In the genomic region with DNA sequence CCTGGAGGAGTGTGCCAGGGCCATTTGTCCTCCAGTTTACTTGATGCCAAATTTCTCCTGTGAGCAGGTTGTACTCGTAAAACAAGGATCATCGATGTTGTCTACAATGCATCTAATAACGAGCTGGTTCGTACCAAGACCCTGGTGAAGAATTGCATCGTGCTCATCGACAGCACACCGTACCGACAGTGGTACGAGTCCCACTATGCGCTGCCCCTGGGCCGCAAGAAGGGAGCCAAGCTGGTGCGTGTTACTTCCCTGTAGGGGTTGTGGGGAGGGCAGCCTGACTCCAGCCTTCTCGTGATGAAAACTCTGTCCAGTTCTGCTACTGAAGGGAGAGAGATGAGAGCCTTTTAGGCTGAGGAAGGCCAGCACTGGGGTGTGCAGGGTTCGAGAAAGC, we compare ENCODE assay signal across 12 cellular contexts. TPM values are rescaled to one million over a fixed set of nuclear protein-coding genes. Genes with fewer than 3 reads are reported as not detected.
DNase-seq lines count a peak whose midpoint lies in the region; ATAC-seq and TF ChIP-seq lines count a peak whose summit lies in the region.
"Had no signal": no experiment of that assay in that cellular context is flagged by ENCODE, and none has a peak within 500 bp of the region (broad histone marks: within the 10 kb centered on the region; RNA-seq: fewer than 3 reads in every experiment).

No MANE protein-coding gene starts in this region.

- H3K27me3 Mint-ChIP-seq in activated T-cell treated with anti-CD3 and anti-CD28 coated beads, Interleukin-2, amount 50 U/mL, for 4 hours (ENCODE audit: low read depth): no peaks in the 10 kb centered on the region
- no peaks in the 10 kb centered on the region for H3K27me3 Mint-ChIP-seq in T-cell

- H3K9ac ChIP-seq in skeletal muscle satellite cell (ENCODE audit: low read depth, low read length): peak overlapping the region; percentile 95

- CTCF ChIA-PET in T-cell (lab: Charles Lee): interaction anchor here in 1 of 2 donors (0.5 to 0.6 kb wide), 2 partner anchors 10 to 45 kb away, joined by 3 to 8 read pairs; no protein-coding TSS in a partner anchor

- H3K9me3 ChIP-seq in skeletal muscle satellite cell (replicated peaks; ENCODE audit: low read length): no peaks in the 10 kb centered on the region

- H3K27me3 ChIP-seq in skeletal muscle satellite cell (ENCODE audit: control insufficient read depth, insufficient read depth, low read length): no peaks in the 10 kb centered on the region

- H3K36me3 ChIP-seq in skeletal muscle satellite cell (ENCODE audit: insufficient read depth, low read length): peaks cover 60% of the 10 kb centered on the region

- no peak for ATAC-seq in activated T-cell treated with anti-CD3 and anti-CD28 coated beads, Interleukin-2, amount 50 U/mL, for 4 hours
- ATAC-seq in T-cell (replicated peaks in 1 of 4): no peak
- ATAC-seq: left colon, Right ventricle myocardium inferior had no signal

- H3K4me1 Mint-ChIP-seq in activated T-cell treated with anti-CD3 and anti-CD28 coated beads, Interleukin-2, amount 50 U/mL, for 4 hours (ENCODE audit: low read depth): peaks cover 37% of the 10 kb centered on the region
- peaks cover 33 to 40% (median 37%) of the 10 kb centered on the region in 3 donors for H3K4me1 Mint-ChIP-seq in T-cell

- H3K4me1 ChIP-seq in skeletal muscle satellite cell (ENCODE audit: control insufficient read depth, insufficient read depth, low read length): peaks cover 17% of the 10 kb centered on the region

- H3K36me3 Mint-ChIP-seq in activated T-cell treated with anti-CD3 and anti-CD28 coated beads, Interleukin-2, amount 50 U/mL, for 4 hours (ENCODE audit: insufficient read depth): peaks cover 47% of the 10 kb centered on the region
- peaks cover 35% of the 10 kb centered on the region for H3K36me3 Mint-ChIP-seq in T-cell

- no peak for DNase-seq in activated T-cell treated with anti-CD3 and anti-CD28 coated beads, Interleukin-2, amount 50 U/mL, for 4 hours
- DNase-seq in activated T-cell treated with anti-CD3 and anti-CD28 coated beads, Interleukin-2, amount 50 U/mL, for 48 hours: no peak
- DNase-seq in T-cell: no peak
- no peak for DNase-seq in epithelial cell of proximal tubule (ENCODE audit: low read depth)
- DNase-seq in SW 1271 (lab: John Stamatoyannopoulos, UW): no peak
- no peak for DNase-seq in glomerular visceral epithelial cell (ENCODE audit: extremely low spot score)
- DNase-seq in NCI-H1048 (lab: John Stamatoyannopoulos, UW): no peak
- DNase-seq: COR-L47; left colon; stimulated activated CD4-positive, alpha-beta T cell treated with anti-CD3 and anti-CD28 coated beads, Interleukin-4, amount 100 ng/mL, for 1 hour had no signal

- H3K4me3 ChIP-seq in epithelial cell of proximal tubule (ENCODE audit: low read depth, low read length) (peak overlapping the region; percentile 89), skeletal muscle satellite cell (ENCODE audit: low read length) (peak overlapping the region; percentile 91)

- H3K4me2 ChIP-seq in skeletal muscle satellite cell (ENCODE audit: low read length): peak overlapping the region; percentile 94

- peak overlapping the region; percentile 93 to 94 for H3K27ac Mint-ChIP-seq in T-cell

- H3K9me3 Mint-ChIP-seq in activated T-cell treated with anti-CD3 and anti-CD28 coated beads, Interleukin-2, amount 50 U/mL, for 4 hours: no peaks in the 10 kb centered on the region
- no peaks in the 10 kb centered on the region for H3K9me3 Mint-ChIP-seq in T-cell

- peak overlapping the region; percentile 98 for H3K4me3 Mint-ChIP-seq in activated T-cell treated with anti-CD3 and anti-CD28 coated beads, Interleukin-2, amount 50 U/mL, for 4 hours
- peak overlapping the region; percentile 92 to 94 (median 93) for H3K4me3 Mint-ChIP-seq in T-cell

- POLR2A ChIA-PET in T-cell (lab: Charles Lee): interaction anchor here in 1 of 2 donors (0.6 kb wide), 1 partner anchor 39 kb away, joined by 3 read pairs; no protein-coding TSS in a partner anchor

- no peak for TF ChIP-seq CTCF in epithelial cell of proximal tubule (conservative IDR thresholded peaks at IDR 0.05; ENCODE audit: low read depth, low read length)

RNA-seq across cellular contexts. Expression of gene RPS8, which starts 2.2 kb away (rescaled TPM):
- 1,000 to 10,000 TPM; 2,825 to 3,013 (median 2,945) TPM for total RNA-seq in activated T-cell treated with anti-CD3 and anti-CD28 coated beads, Interleukin-2, amount 50 U/mL, for 4 hours
- total RNA-seq in T-cell (1,000 to 10,000 TPM; 2,713 to 2,895 (median 2,873) TPM), epithelial cell of proximal tubule (2,248 and 2,814 TPM in 2 replicates)
- 1,645 and 2,137 TPM in 2 replicates for total RNA-seq in skeletal muscle satellite cell (2012; rRNA removed)

RNA-seq across cellular contexts. Expression of gene BEST4, which starts 10.4 kb away (rescaled TPM):
- under 1 TPM; 0.53 to 0.63 (median 0.57) TPM for total RNA-seq in activated T-cell treated with anti-CD3 and anti-CD28 coated beads, Interleukin-2, amount 50 U/mL, for 4 hours
- 1 to 10 TPM in 4 of 5 donors, under 1 TPM in 1; 0.75 to 2.4 (median 1.6) TPM for total RNA-seq in T-cell
- total RNA-seq in epithelial cell of proximal tubule: 0.07 and 0.12 TPM in 2 replicates
- 0.25 TPM in 1 of 2 replicates, not detected in the other for total RNA-seq in skeletal muscle satellite cell (2012; rRNA removed)
- total RNA-seq: Right ventricle myocardium inferior had no signal

RNA-seq across cellular contexts. Expression of gene PLK3, which starts 22.6 kb away (rescaled TPM):
- 100 to 1,000 TPM; 186 to 239 (median 203) TPM for total RNA-seq in activated T-cell treated with anti-CD3 and anti-CD28 coated beads, Interleukin-2, amount 50 U/mL, for 4 hours
- total RNA-seq in T-cell (100 to 1,000 TPM; 124 to 453 (median 136) TPM), epithelial cell of proximal tubule (25.5 and 51.1 TPM in 2 replicates)
- total RNA-seq in skeletal muscle satellite cell (2012; rRNA removed): 25.1 and 31.4 TPM in 2 replicates

RNA-seq across cellular contexts. Expression of gene DYNLT4, which starts 29.6 kb away (rescaled TPM):
- total RNA-seq in activated T-cell treated with anti-CD3 and anti-CD28 coated beads, Interleukin-2, amount 50 U/mL, for 4 hours: not detected
- total RNA-seq in T-cell: 1 to 10 TPM in 2 of 5 donors, under 1 TPM in 2, not detected in 1; 0.36 to 4.3 (median 2.3) TPM
- 0.29 TPM in 1 of 2 replicates, not detected in the other for total RNA-seq in epithelial cell of proximal tubule
- total RNA-seq in skeletal muscle satellite cell (2012; rRNA removed): not detected in 2 replicates

RNA-seq across cellular contexts. Expression of gene BTBD19, which starts 30.8 kb away (rescaled TPM):
- total RNA-seq in activated T-cell treated with anti-CD3 and anti-CD28 coated beads, Interleukin-2, amount 50 U/mL, for 4 hours: 10 to 100 TPM in 1 of 3 donors, 1 to 10 TPM in 2; 8.2 to 14.0 (median 8.3) TPM
- total RNA-seq in T-cell (10 to 100 TPM; 10.1 to 56.7 (median 11.5) TPM), epithelial cell of proximal tubule (0.29 and 2.8 TPM in 2 replicates)
- total RNA-seq in skeletal muscle satellite cell (2012; rRNA removed): 3.5 and 3.7 TPM in 2 replicates
